Comparison of ENCODE assay signal across 31 cellular contexts in genomic region chr17:325270-325976, GRCh38.
"Had no signal": no experiment of that assay in that cellular context is flagged by ENCODE, and none has a peak within 500 bp of the region (broad histone marks: within the 10 kb centered on the region; RNA-seq: fewer than 3 reads in every experiment).

No MANE protein-coding gene starts in this region.

- H2AFZ ChIP-seq: hepatocyte had no signal

- DNase-seq: activated CD4-positive, alpha-beta memory T cell treated with anti-CD3 and anti-CD28 coated beads for 36 hours; activated CD4-positive, alpha-beta T cell treated with anti-CD3 and anti-CD28 coated beads, Interleukin-2, amount 10 ng/mL, durations not matched to agents 24 days and 14 days; activated gamma-delta T cell treated with Interleukin-2 at 50 U/mL for 16 hours; activated T-cell treated with anti-CD3 and anti-CD28 coated beads, Interleukin-2, amount 50 U/mL, for 4 hours; cerebellar nuclear complex; effector memory CD4-positive, alpha-beta T cell; erythroblast; gastrocnemius medialis; left colon; naive thymus-derived CD8-positive, alpha-beta T cell; retina; stimulated activated CD4-positive, alpha-beta T cell treated with anti-CD3 and anti-CD28 coated beads, Interleukin-1b, Interleukin-23, amount 100 ng/mL, for 48 hours; stimulated activated CD4-positive, alpha-beta T cell treated with anti-CD3 and anti-CD28 coated beads, Interleukin-4, amount 100 ng/mL, for 4 hours; stimulated activated CD8-positive, alpha-beta memory T cell treated with anti-CD3 and anti-CD28 coated beads, Interleukin-4, amount 100 ng/mL, for 48 hours; stimulated activated naive CD8-positive, alpha-beta T cell treated with anti-CD3 and anti-CD28 coated beads, Interleukin-15, amount 100 ng/mL, for 72 hours; substantia nigra; T-helper 9 cell had no signal

- H3K4me1 Mint-ChIP-seq: activated CD4-positive, alpha-beta T cell treated with anti-CD3 and anti-CD28 coated beads, Interleukin-2, amount 10 ng/mL, durations not matched to agents 24 days and 14 days; activated T-helper 17 cell treated with anti-CD3 and anti-CD28 coated beads, Interleukin-2, amount 50 U/mL, for 72 hours; memory B cell had no signal

- H3K4me1 ChIP-seq: gastrocnemius medialis, prostate gland had no signal

- ATAC-seq: activated T-cell treated with anti-CD3 and anti-CD28 coated beads, Interleukin-2, amount 50 U/mL, for 4 hours; activated T-helper 17 cell treated with anti-CD3 and anti-CD28 coated beads, Interleukin-2, amount 50 U/mL, for 72 hours; gastrocnemius medialis; left colon; naive thymus-derived CD8-positive, alpha-beta T cell; stimulated activated memory B cell treated with anti-CD40 and anti-IgM and Interleukin-4, amounts not matched to agents 10 μg/mL and 1 μg/mL and 100 μg/mL, for 72 hours; stimulated activated naive CD8-positive, alpha-beta T cell treated with anti-CD3 and anti-CD28 coated beads, Interleukin-15, amount 100 ng/mL, for 72 hours had no signal

- H3K36me3 Mint-ChIP-seq: activated CD4-positive, alpha-beta memory T cell treated with anti-CD3 and anti-CD28 coated beads for 36 hours; activated naive CD4-positive, alpha-beta T cell treated with anti-CD3 and anti-CD28 coated beads, Interleukin-2, amount 50 U/mL, for 24 hours; type B pancreatic cell had no signal

- H3K9me3 ChIP-seq: gastrocnemius medialis, neutrophil, ovary, prostate gland, vagina had no signal

- H3K27ac ChIP-seq: coronary artery, dorsolateral prefrontal cortex, gastrocnemius medialis, hepatocyte, neutrophil, ovary, prostate gland, vagina, VCaP had no signal

- H3K4me3 ChIP-seq: coronary artery, dorsolateral prefrontal cortex, gastrocnemius medialis, hepatocyte, ovary, prostate gland, smooth muscle cell, vagina had no signal

- H3K36me3 ChIP-seq: gastrocnemius medialis, neutrophil, ovary, prostate gland, vagina had no signal

- H3K27ac Mint-ChIP-seq: activated CD4-positive, alpha-beta memory T cell treated with anti-CD3 and anti-CD28 coated beads for 36 hours; activated CD4-positive, alpha-beta T cell treated with anti-CD3 and anti-CD28 coated beads, Interleukin-2, amount 10 ng/mL, durations not matched to agents 24 days and 14 days; activated naive CD4-positive, alpha-beta T cell treated with anti-CD3 and anti-CD28 coated beads, Interleukin-2, amount 50 U/mL, for 24 hours; activated T-helper 17 cell treated with anti-CD3 and anti-CD28 coated beads, Interleukin-2, amount 50 U/mL, for 72 hours; memory B cell; stimulated activated memory B cell treated with anti-CD40 and anti-IgM and Interleukin-4, amounts not matched to agents 10 μg/mL and 1 μg/mL and 100 μg/mL, for 72 hours; type B pancreatic cell had no signal

- H3K27me3 ChIP-seq: dorsolateral prefrontal cortex, gastrocnemius medialis, hepatocyte, ovary, vagina had no signal

- H3K4me2 ChIP-seq: hepatocyte, smooth muscle cell had no signal

- H3K79me2 ChIP-seq: hepatocyte had no signal

- H3K4me3 Mint-ChIP-seq: activated CD4-positive, alpha-beta memory T cell treated with anti-CD3 and anti-CD28 coated beads for 36 hours; activated CD4-positive, alpha-beta T cell treated with anti-CD3 and anti-CD28 coated beads, Interleukin-2, amount 10 ng/mL, durations not matched to agents 24 days and 14 days; activated naive CD4-positive, alpha-beta T cell treated with anti-CD3 and anti-CD28 coated beads, Interleukin-2, amount 50 U/mL, for 24 hours; activated T-cell treated with anti-CD3 and anti-CD28 coated beads, Interleukin-2, amount 50 U/mL, for 4 hours; activated T-helper 17 cell treated with anti-CD3 and anti-CD28 coated beads, Interleukin-2, amount 50 U/mL, for 72 hours; memory B cell; naive thymus-derived CD8-positive, alpha-beta T cell; stimulated activated memory B cell treated with anti-CD40 and anti-IgM and Interleukin-4, amounts not matched to agents 10 μg/mL and 1 μg/mL and 100 μg/mL, for 72 hours; stimulated activated naive CD8-positive, alpha-beta T cell treated with anti-CD3 and anti-CD28 coated beads, Interleukin-15, amount 100 ng/mL, for 72 hours; type B pancreatic cell had no signal

- H3K9me3 Mint-ChIP-seq: activated CD4-positive, alpha-beta memory T cell treated with anti-CD3 and anti-CD28 coated beads for 36 hours; activated CD4-positive, alpha-beta T cell treated with anti-CD3 and anti-CD28 coated beads, Interleukin-2, amount 10 ng/mL, durations not matched to agents 24 days and 14 days; activated naive CD4-positive, alpha-beta T cell treated with anti-CD3 and anti-CD28 coated beads, Interleukin-2, amount 50 U/mL, for 24 hours; activated T-cell treated with anti-CD3 and anti-CD28 coated beads, Interleukin-2, amount 50 U/mL, for 4 hours; activated T-helper 17 cell treated with anti-CD3 and anti-CD28 coated beads, Interleukin-2, amount 50 U/mL, for 72 hours; naive thymus-derived CD8-positive, alpha-beta T cell; stimulated activated naive CD8-positive, alpha-beta T cell treated with anti-CD3 and anti-CD28 coated beads, Interleukin-15, amount 100 ng/mL, for 72 hours; type B pancreatic cell had no signal

- H3K27me3 Mint-ChIP-seq: activated CD4-positive, alpha-beta memory T cell treated with anti-CD3 and anti-CD28 coated beads for 36 hours; activated naive CD4-positive, alpha-beta T cell treated with anti-CD3 and anti-CD28 coated beads, Interleukin-2, amount 50 U/mL, for 24 hours; activated T-helper 17 cell treated with anti-CD3 and anti-CD28 coated beads, Interleukin-2, amount 50 U/mL, for 72 hours; stimulated activated memory B cell treated with anti-CD40 and anti-IgM and Interleukin-4, amounts not matched to agents 10 μg/mL and 1 μg/mL and 100 μg/mL, for 72 hours; stimulated activated naive CD8-positive, alpha-beta T cell treated with anti-CD3 and anti-CD28 coated beads, Interleukin-15, amount 100 ng/mL, for 72 hours had no signal
